Comparison of ENCODE assay signal across 1 cellular context in the genomic region with DNA sequence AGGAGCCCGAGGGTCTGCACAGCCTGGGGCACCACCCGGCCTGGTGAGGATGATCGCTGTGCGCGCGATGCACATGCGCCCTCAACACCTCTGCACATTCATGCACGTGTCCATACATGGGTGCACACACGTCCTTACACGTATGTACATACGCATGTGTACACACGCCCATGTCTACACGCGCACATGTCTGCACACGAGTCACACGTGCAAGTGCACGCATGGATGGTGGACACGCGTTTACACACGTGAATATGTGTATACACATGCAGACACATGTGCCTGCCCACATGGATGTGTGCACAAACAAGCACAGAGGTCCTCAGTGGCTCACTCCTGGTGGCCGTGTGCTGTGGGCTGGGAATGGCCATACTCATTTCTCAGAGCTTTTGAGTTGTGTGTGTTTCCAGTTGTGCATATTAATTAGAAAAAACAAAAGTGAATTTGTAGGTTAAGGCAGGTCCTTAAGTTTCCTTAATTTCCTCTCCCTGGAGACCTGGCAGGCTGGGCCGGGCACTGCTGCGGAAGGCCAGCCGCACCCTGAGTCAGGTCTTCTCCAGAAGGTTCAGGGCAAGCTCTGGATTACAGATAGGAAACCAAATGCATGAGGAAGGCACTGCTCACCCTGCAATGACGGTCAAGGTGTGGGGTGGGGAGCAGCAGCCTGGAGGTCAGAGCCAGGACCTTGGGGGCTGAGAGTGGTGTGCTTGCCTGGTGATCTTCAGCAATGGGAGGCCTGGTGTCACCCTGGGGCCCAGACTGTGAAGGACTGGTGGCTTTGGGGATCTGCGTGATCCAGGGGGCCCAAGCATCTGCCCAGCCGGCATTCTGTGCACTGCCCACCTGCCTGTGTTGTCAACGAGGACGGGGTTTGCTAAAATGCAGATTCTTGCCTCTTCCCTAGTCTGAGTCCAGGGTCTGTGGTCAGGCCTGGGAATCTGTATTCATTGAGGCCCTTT.
TF ChIP-seq lines count a peak whose summit lies in the region.

No MANE protein-coding gene starts in this region.

TF ChIP-seq in HepG2, 621 proteins besides CTCF, POLR2A, EP300 and RAD21 (continued from another document):
- TF ChIP-seq, protein P1, sequence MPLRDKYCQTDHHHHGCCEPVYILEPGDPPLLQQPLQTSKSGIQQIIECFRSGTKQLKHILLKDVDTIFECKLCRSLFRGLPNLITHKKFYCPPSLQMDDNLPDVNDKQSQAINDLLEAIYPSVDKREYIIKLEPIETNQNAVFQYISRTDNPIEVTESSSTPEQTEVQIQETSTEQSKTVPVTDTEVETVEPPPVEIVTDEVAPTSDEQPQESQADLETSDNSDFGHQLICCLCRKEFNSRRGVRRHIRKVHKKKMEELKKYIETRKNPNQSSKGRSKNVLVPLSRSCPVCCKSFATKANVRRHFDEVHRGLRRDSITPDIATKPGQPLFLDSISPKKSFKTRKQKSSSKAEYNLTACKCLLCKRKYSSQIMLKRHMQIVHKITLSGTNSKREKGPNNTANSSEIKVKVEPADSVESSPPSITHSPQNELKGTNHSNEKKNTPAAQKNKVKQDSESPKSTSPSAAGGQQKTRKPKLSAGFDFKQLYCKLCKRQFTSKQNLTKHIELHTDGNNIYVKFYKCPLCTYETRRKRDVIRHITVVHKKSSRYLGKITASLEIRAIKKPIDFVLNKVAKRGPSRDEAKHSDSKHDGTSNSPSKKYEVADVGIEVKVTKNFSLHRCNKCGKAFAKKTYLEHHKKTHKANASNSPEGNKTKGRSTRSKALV (CRISPR knock-in tag; IDR thresholded peaks at IDR 0.05), result no peak
- TF ChIP-seq MNT (IDR thresholded peaks at IDR 0.05) (peak; percentile 90), FOXA3 (CRISPR knock-in tag; IDR thresholded peaks at IDR 0.05) (0 out of 2 replicates have a peak, but pooled peaks have one; percentile 5), ZNF326 (CRISPR knock-in tag; IDR thresholded peaks at IDR 0.05; ENCODE audit: borderline replicate concordance) (no peak; the same call in 1 of the 2 replicates), ZNF576 (CRISPR knock-in tag; IDR thresholded peaks at IDR 0.05) (peak; percentile 1; the same call in 1 of the 2 replicates), PRDM10 (CRISPR knock-in tag; IDR thresholded peaks at IDR 0.05; ENCODE audit: low read depth) (no peak), FOXA1 (IDR thresholded peaks at IDR 0.05) (no peak), FOXA1 (CRISPR knock-in tag; IDR thresholded peaks at IDR 0.05) (peak; percentile 60; the same call in 1 of the 2 replicates)
